8 cellular contexts compared by ENCODE assay signal in genomic region chr10:110860576-110861241, GRCh38. TPM values are rescaled to one million over a fixed set of nuclear protein-coding genes. Genes with fewer than 3 reads are reported as not detected.
A peak's percentile ranks its signal among the peaks of the same experiment; 100 is the strongest.
DNase-seq lines count a peak whose midpoint lies in the region; ATAC-seq and TF ChIP-seq lines count a peak whose summit lies in the region.

No MANE protein-coding gene starts in this region.

- peak; percentile 93 for DNase-seq in GM12865 (ENCODE audit: low read depth)
- no peak for DNase-seq in NCI-H748 treated with DMSO at 0.1 percent for 48 hours (lab: John Stamatoyannopoulos, UW)
- DNase-seq in H4 (ENCODE audit: low spot score), result no peak
- no peak for DNase-seq in foreskin fibroblast

- peak; percentile 59 for ATAC-seq in GM21423 (IDR thresholded peaks at IDR 0.05; ENCODE audit: unreplicated experiment)

- no peaks in the 10 kb centered on the region for H3K36me3 Mint-ChIP-seq in activated naive CD8-positive, alpha-beta T cell
- no peaks in the 10 kb centered on the region for H3K36me3 Mint-ChIP-seq in nephron (ENCODE audit: low read depth)

- no peaks in the 10 kb centered on the region for H3K9me3 Mint-ChIP-seq in activated naive CD8-positive, alpha-beta T cell (ENCODE audit: low read depth)
- H3K9me3 Mint-ChIP-seq in nephron, result no peaks in the 10 kb centered on the region

- peaks cover 54% of the 10 kb centered on the region for H3K4me1 ChIP-seq in KMS-11 (ENCODE audit: low read depth, poor library complexity, severe bottlenecking)

- TF ChIP-seq CTCF in GM12865 (IDR thresholded peaks at IDR 0.05; ENCODE audit: insufficient read depth, low read depth, low read length, missing control alignments) (no peak), KMS-11 (conservative IDR thresholded peaks at IDR 0.05; ENCODE audit: low read depth, low read length) (no peak), nephron (IDR thresholded peaks at IDR 0.05; ENCODE audit: unreplicated experiment in 3 of 3) (no peak), foreskin fibroblast (IDR thresholded peaks at IDR 0.05; ENCODE audit: low read depth, low read length) (no peak)

- H3K27me3 Mint-ChIP-seq in activated naive CD8-positive, alpha-beta T cell, result no peaks in the 10 kb centered on the region
- no peaks in the 10 kb centered on the region for H3K27me3 Mint-ChIP-seq in nephron (ENCODE audit: low read depth)

- no peaks in the 10 kb centered on the region for H3K79me2 ChIP-seq in KMS-11 (ENCODE audit: insufficient read depth, low read depth)

- H3K4me3 Mint-ChIP-seq in activated naive CD8-positive, alpha-beta T cell, result peak overlapping the region; percentile 59
- no peak overlapping the region for H3K4me3 Mint-ChIP-seq in nephron

- peak overlapping the region; percentile 98 for H3K27ac Mint-ChIP-seq in activated naive CD8-positive, alpha-beta T cell
- H3K27ac Mint-ChIP-seq in nephron, result peak overlapping the region; percentile 41 to 70 (median 60)

- peak overlapping the region; percentile 17; the same call in 1 of the 2 replicates for H3K27ac ChIP-seq in KMS-11

- no peaks in the 10 kb centered on the region for H4K20me1 ChIP-seq in KMS-11 (ENCODE audit: insufficient read depth)

- H3K4me2 ChIP-seq in KMS-11, result peak overlapping the region; percentile 29

- H3K9ac ChIP-seq in KMS-11, result no peak overlapping the region

- peaks cover 86% of the 10 kb centered on the region for H3K4me1 Mint-ChIP-seq in activated naive CD8-positive, alpha-beta T cell (ENCODE audit: low read depth)
- peaks cover 72% of the 10 kb centered on the region for H3K4me1 Mint-ChIP-seq in nephron

- H2AFZ ChIP-seq in KMS-11 (ENCODE audit: low read depth), result peak overlapping the region; percentile 75

- no peaks in the 10 kb centered on the region for H3K27me3 ChIP-seq in KMS-11 (ENCODE audit: insufficient read depth, low read depth)

- H3K4me3 ChIP-seq in GM12865 (ENCODE audit: low read depth, low read length), result peak overlapping the region; percentile 51
- H3K4me3 ChIP-seq in KMS-11 (IDR thresholded peaks at IDR 0.05; ENCODE audit: insufficient read depth, low read depth, low read length), result no peak overlapping the region
- H3K4me3 ChIP-seq in foreskin fibroblast (ENCODE audit: low read depth in 1 of 2, low read length in 2 of 2), result no peak overlapping the region

- no peaks in the 10 kb centered on the region for H3K36me3 ChIP-seq in KMS-11 (ENCODE audit: insufficient read depth)

RNA-seq across cellular contexts. Expression of gene PDCD4, which starts 11.0 kb away (rescaled TPM):
- 32.6 and 36.8 TPM in 2 replicates for total RNA-seq in H4 (2014; rRNA removed; shearing (Covaris generic))

RNA-seq across cellular contexts. Expression of gene BBIP1, which starts 58.3 kb away (rescaled TPM):
- total RNA-seq in H4 (2014; rRNA removed; shearing (Covaris generic)), result 21.5 and 43.3 TPM in 2 replicates

RNA-seq across cellular contexts. Expression of gene SHOC2, which starts 58.7 kb away (rescaled TPM):
- total RNA-seq in H4 (2014; rRNA removed; shearing (Covaris generic)), result 20.8 and 29.0 TPM in 2 replicates
